8 cellular contexts compared by ENCODE assay signal in the genomic region with DNA sequence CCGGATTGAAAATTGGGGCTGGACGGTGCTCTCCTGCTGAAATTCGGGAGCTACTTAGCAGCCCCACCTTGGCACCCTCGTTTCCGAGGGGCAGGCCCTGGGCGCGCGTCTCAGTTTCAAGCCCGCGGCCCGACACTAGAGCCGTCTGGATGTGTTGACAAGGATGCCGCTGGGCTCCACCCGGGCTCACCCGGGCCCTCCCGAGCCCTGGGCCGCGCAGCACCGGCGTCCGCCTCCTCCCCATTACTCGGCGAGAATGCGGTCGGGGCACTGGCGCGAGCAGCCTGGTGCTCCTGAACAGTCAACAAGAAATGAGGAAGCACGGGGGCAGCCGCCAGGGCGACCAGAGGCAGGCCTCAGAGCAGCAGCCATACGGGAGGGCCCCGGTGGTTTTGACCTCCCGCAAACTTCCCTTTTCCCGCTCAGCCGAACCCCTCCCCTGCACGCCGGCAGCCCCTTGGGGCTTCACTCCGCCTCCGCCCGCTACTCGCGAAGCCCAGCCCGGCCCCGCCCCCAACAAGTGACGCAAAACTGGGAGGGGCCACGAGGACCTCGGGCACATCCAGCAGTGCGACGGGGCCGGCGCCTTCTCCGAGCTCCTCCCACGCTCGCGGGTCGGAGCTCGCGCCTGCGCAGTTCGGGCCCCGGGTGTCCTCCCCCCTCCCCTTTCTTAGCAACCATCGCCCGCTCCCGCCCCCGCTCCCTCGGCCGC. TPM values are rescaled to one million over a fixed set of nuclear protein-coding genes. Genes with fewer than 3 reads are reported as not detected.
DNase-seq lines count a peak whose midpoint lies in the region; ATAC-seq and TF ChIP-seq lines count a peak whose summit lies in the region.

No MANE protein-coding gene starts in this region.

- DNase-seq in Calu3 (peak; percentile 99), HUDEP-2 (lab: John Stamatoyannopoulos, UW; ENCODE audit: unreplicated experiment in 76 of 76) (peak in 75 of 76 experiments; percentile 43 to 99 (median 97)), NOMO-1 treated with dmso at 0.1 percent for 144 hours (lab: John Stamatoyannopoulos, UW; ENCODE audit: unreplicated experiment) (peak; percentile 99), endodermal cell (peak; percentile 100), mesothelial cell of epicardium (ENCODE audit: low spot score in 2 of 2, unreplicated experiment in 2 of 2) (peak; percentile 99 to 100)
- DNase-seq in activated CD8-positive, alpha-beta memory T cell treated with anti-CD3 and anti-CD28 coated beads, Interleukin-2, amount 50 U/mL, for 24 hours (ENCODE audit: extremely low read depth), result peak; percentile 96
- DNase-seq in stimulated activated CD8-positive, alpha-beta memory T cell treated with anti-CD3 and anti-CD28 coated beads, Interleukin-15, amount 100 ng/mL, for 4 hours (ENCODE audit: low read depth in 2 of 2), result peak; percentile 98 to 100

- H3K9me3 Mint-ChIP-seq in Calu3 (ENCODE audit: low read depth, unreplicated experiment), result no peaks in the 10 kb centered on the region
- H3K9me3 Mint-ChIP-seq in endodermal cell, result peaks cover 30% of the 10 kb centered on the region
- H3K9me3 Mint-ChIP-seq in mesothelial cell of epicardium, result peaks cover 17% of the 10 kb centered on the region

- peak overlapping the region; percentile 51 for H3K9ac ChIP-seq in endodermal cell (ENCODE audit: extremely low read depth, low read length, poor library complexity, severe bottlenecking)

- WGBS in endodermal cell (ENCODE audit: insufficient coverage in 1 of 2, insufficient read length in 1 of 2), 2 experiments, result 7 to 21% methylated on average over 16 to 65 of the region's 67 CpGs

- peak overlapping the region; percentile 74 for H3K27ac ChIP-seq in endodermal cell (ENCODE audit: low read depth, low read length)

- H3K9me3 ChIP-seq in endodermal cell (ENCODE audit: control insufficient read depth, low read length), result peaks cover 18% of the 10 kb centered on the region

- peak overlapping the region; percentile 75 for H3K4me3 ChIP-seq in endodermal cell (ENCODE audit: low read length)

- H3K27me3 Mint-ChIP-seq in Calu3 (ENCODE audit: unreplicated experiment), result no peaks in the 10 kb centered on the region
- H3K27me3 Mint-ChIP-seq in endodermal cell (ENCODE audit: insufficient read depth), result peaks cover 2% of the 10 kb centered on the region
- H3K27me3 Mint-ChIP-seq in mesothelial cell of epicardium (ENCODE audit: low read depth), result no peaks in the 10 kb centered on the region

- H3K4me1 ChIP-seq in endodermal cell (ENCODE audit: control insufficient read depth, insufficient read depth, low read length), result peaks cover 4% of the 10 kb centered on the region

- peak overlapping the region; percentile 74 for H3K4me3 Mint-ChIP-seq in Calu3 (ENCODE audit: low read depth, unreplicated experiment)
- peak overlapping the region; percentile 69 for H3K4me3 Mint-ChIP-seq in endodermal cell
- peak overlapping the region; percentile 67 for H3K4me3 Mint-ChIP-seq in mesothelial cell of epicardium

- peak; percentile 86 for ATAC-seq in GM21381 (IDR thresholded peaks at IDR 0.05; ENCODE audit: unreplicated experiment)

- CTCF ChIA-PET in Calu3 (lab: Charles Lee), result interaction anchor here (0.6 to 1.9 kb wide), 9 partner anchors 9 to 311 kb away, joined by 3 to 9 read pairs (median 4); no protein-coding TSS in a partner anchor

- intact Hi-C loops in Calu3 (cut with micrococcal nuclease; ENCODE audit: unreplicated experiment), result loop anchor here (10.0 kb wide), 1 partner anchor 46 kb away; no protein-coding TSS in a partner anchor

- H3K36me3 ChIP-seq in endodermal cell (ENCODE audit: control insufficient read depth, insufficient read depth, low read length), result peaks cover 18% of the 10 kb centered on the region

- H3K4me1 Mint-ChIP-seq in Calu3 (ENCODE audit: low read depth, unreplicated experiment) (peaks cover 20% of the 10 kb centered on the region), endodermal cell (peaks cover 20% of the 10 kb centered on the region), mesothelial cell of epicardium (peaks cover 13% of the 10 kb centered on the region)

- TF ChIP-seq CTCF in Calu3 (IDR thresholded peaks at IDR 0.05; ENCODE audit: unreplicated experiment) (no peak), endodermal cell (conservative IDR thresholded peaks at IDR 0.05) (no peak), mesothelial cell of epicardium (IDR thresholded peaks at IDR 0.05; ENCODE audit: unreplicated experiment) (no peak)

- H3K36me3 Mint-ChIP-seq in Calu3 (ENCODE audit: insufficient read depth, unreplicated experiment) (peaks cover 39% of the 10 kb centered on the region), endodermal cell (ENCODE audit: low read depth) (peaks cover 25% of the 10 kb centered on the region), mesothelial cell of epicardium (peaks cover 14% of the 10 kb centered on the region)

- no peaks in the 10 kb centered on the region for H3K27me3 ChIP-seq in endodermal cell (ENCODE audit: control insufficient read depth, insufficient read depth, low read length, poor library complexity, severe bottlenecking)

- TSS peak; percentile 95 for BruUV-seq in Calu3 (replicated peaks; lab: Mats Ljungman, UMichigan)

- H3K27ac Mint-ChIP-seq in Calu3 (ENCODE audit: unreplicated experiment) (peak overlapping the region; percentile 64), endodermal cell (peak overlapping the region; percentile 85), mesothelial cell of epicardium (peak overlapping the region; percentile 79)

RNA-seq across cellular contexts. Expression of gene SEC14L1, which starts 0.4 kb away (rescaled TPM):
- total RNA-seq in Calu3 (2022) (46.3 and 50.6 TPM in 2 replicates), endodermal cell (10 to 100 TPM; 77.0 to 87.4 TPM), mesothelial cell of epicardium (42.6 to 47.6 TPM (median 47.0 TPM) in 3 replicates)
- 104 TPM for polyA plus RNA-seq in endodermal cell (2013, experiment 1 of 2)
- 90.5 TPM for polyA plus RNA-seq in endodermal cell (2013, experiment 2 of 2)

Comparison
In these comparisons a context has a peak if more than half of its experiments do, and no peak if none do; other contexts are left out.
1. Peak in every context shown above with its lines: DNase-seq, ATAC-seq, H3K4me3 ChIP-seq and H3K27ac ChIP-seq.